ENCODE assay signal across 25 cellular contexts in genomic region chrX:22186165-22186564, GRCh38.
DNase-seq lines count a peak whose midpoint lies in the region; ATAC-seq and TF ChIP-seq lines count a peak whose summit lies in the region.
"Had no signal": no experiment of that assay in that cellular context is flagged by ENCODE, and none has a peak within 500 bp of the region (broad histone marks: within the 10 kb centered on the region; RNA-seq: fewer than 3 reads in every experiment).

No MANE protein-coding gene starts in this region.

- H3K4me3 Mint-ChIP-seq in activated CD4-positive, alpha-beta T cell treated with anti-CD3 and anti-CD28 coated beads for 36 hours, result no peak overlapping the region
- H3K4me3 Mint-ChIP-seq: GM23338 had no signal

- no peak overlapping the region for H3K27ac Mint-ChIP-seq in activated CD4-positive, alpha-beta T cell treated with anti-CD3 and anti-CD28 coated beads for 36 hours
- H3K27ac Mint-ChIP-seq: GM23338 had no signal

- DNase-seq in activated CD4-positive, alpha-beta T cell treated with anti-CD3 and anti-CD28 coated beads for 36 hours, result no peak
- DNase-seq in activated CD4-positive, alpha-beta T cell treated with anti-CD3 and anti-CD28 coated beads, Interleukin-2, amount 50 U/mL, for 4 hours, result no peak
- DNase-seq in NCI-H2227 treated with DMSO at 0.1 percent for 48 hours (lab: John Stamatoyannopoulos, UW), result peak; percentile 46
- DNase-seq in epithelial cell of esophagus (ENCODE audit: low read depth), result peak; percentile 17
- DNase-seq in sigmoid colon, result no peak
- no peak for DNase-seq in NCI-H2196 (lab: John Stamatoyannopoulos, UW; ENCODE audit: unreplicated experiment)
- DNase-seq: 8988T; DMS153; DND-41; Karpas-422; NCI-H1092 treated with DMSO at 0.1 percent for 48 hours; NCI-H1694; NCI-H2029 treated with DMSO at 0.1 percent for 48 hours; NCI-H345; NCI-H524; NCI-H774; NK-92 treated with Interleukin-12 subunit alpha and Interleukin-12 subunit beta, amount 100 ng/mL, for 24 hours had no signal

- no peaks in the 10 kb centered on the region for H3K27me3 ChIP-seq in sigmoid colon
- H3K27me3 ChIP-seq: SJCRH30 had no signal

- TF ChIP-seq EP300 in sigmoid colon (IDR thresholded peaks at IDR 0.05), result no peak

- H3K9me3 Mint-ChIP-seq in activated CD4-positive, alpha-beta T cell treated with anti-CD3 and anti-CD28 coated beads for 36 hours (ENCODE audit: low read depth), result no peaks in the 10 kb centered on the region
- H3K9me3 Mint-ChIP-seq: GM23338 had no signal

- POLR2A ChIA-PET in activated CD4-positive, alpha-beta T cell treated with anti-CD3 and anti-CD28 coated beads for 36 hours (lab: Charles Lee), result interaction anchor here (0.6 kb wide), 1 partner anchor 538 kb away, joined by 4 read pairs; no protein-coding TSS in a partner anchor

- no peak overlapping the region for H3K27ac ChIP-seq in sigmoid colon

- TF ChIP-seq POLR2A in sigmoid colon (IDR thresholded peaks at IDR 0.05), result no peak

- H3K36me3 Mint-ChIP-seq in activated CD4-positive, alpha-beta T cell treated with anti-CD3 and anti-CD28 coated beads for 36 hours (ENCODE audit: low read depth), result no peaks in the 10 kb centered on the region

- WGBS in sigmoid colon, 2 donors, result 22 to 70% methylated on average over 2 of the region's 2 CpGs

- H3K4me1 ChIP-seq in sigmoid colon, result no peaks in the 10 kb centered on the region
- H3K4me1 ChIP-seq: HAP-1 had no signal

- H3K27me3 Mint-ChIP-seq in activated CD4-positive, alpha-beta T cell treated with anti-CD3 and anti-CD28 coated beads for 36 hours, result no peaks in the 10 kb centered on the region

- H3K4me3 ChIP-seq in epithelial cell of esophagus (ENCODE audit: low read length) (no peak overlapping the region), sigmoid colon (no peak overlapping the region)
- H3K4me3 ChIP-seq: GM23338, HAP-1, SJCRH30 had no signal

- CTCF ChIA-PET in activated CD4-positive, alpha-beta T cell treated with anti-CD3 and anti-CD28 coated beads for 36 hours (lab: Charles Lee), result no interaction called here

- peak; percentile 36 for ATAC-seq in activated CD4-positive, alpha-beta T cell treated with anti-CD3 and anti-CD28 coated beads for 36 hours
- ATAC-seq in GM18907 (IDR thresholded peaks at IDR 0.05; ENCODE audit: unreplicated experiment), result no peak
- ATAC-seq: GM23338, HepG2, PC-3, Right ventricle myocardium inferior, SK-N-SH treated with all-trans-retinoic acid at 6 μM for 48 hours had no signal

- no peaks in the 10 kb centered on the region for H3K36me3 ChIP-seq in sigmoid colon
- H3K36me3 ChIP-seq: HAP-1, SJCRH30 had no signal

- intact Hi-C loops in activated CD4-positive, alpha-beta T cell treated with anti-CD3 and anti-CD28 coated beads for 36 hours (cut with DNase I, micrococcal nuclease), result no loop called here
- intact Hi-C loops in sigmoid colon (cut with DNase I), result no loop called here

- no peaks in the 10 kb centered on the region for H3K9me3 ChIP-seq in sigmoid colon
- H3K9me3 ChIP-seq: HAP-1, SJCRH30 had no signal

- TF ChIP-seq CTCF in epithelial cell of esophagus (IDR thresholded peaks at IDR 0.05; ENCODE audit: insufficient read depth, low read depth, low read length, missing control alignments), result no peak
- TF ChIP-seq CTCF in sigmoid colon (IDR thresholded peaks at IDR 0.05), result no peak

- no peaks in the 10 kb centered on the region for H3K4me1 Mint-ChIP-seq in activated CD4-positive, alpha-beta T cell treated with anti-CD3 and anti-CD28 coated beads for 36 hours
- H3K4me1 Mint-ChIP-seq: GM23338 had no signal

Comparison
In these comparisons a context has a peak if more than half of its experiments do, and no peak if none do; other contexts are left out.
1. DNase-seq: peak in NCI-H2227 treated with DMSO at 0.1 percent for 48 hours (single experiment) and epithelial cell of esophagus (single experiment); none in activated CD4-positive, alpha-beta T cell treated with anti-CD3 and anti-CD28 coated beads for 36 hours (single experiment), activated CD4-positive, alpha-beta T cell treated with anti-CD3 and anti-CD28 coated beads, Interleukin-2, amount 50 U/mL, for 4 hours (0 of 2), sigmoid colon (single experiment) and NCI-H2196 (single experiment).